Comparison of ENCODE assay signal across 32 cellular contexts in the genomic region with DNA sequence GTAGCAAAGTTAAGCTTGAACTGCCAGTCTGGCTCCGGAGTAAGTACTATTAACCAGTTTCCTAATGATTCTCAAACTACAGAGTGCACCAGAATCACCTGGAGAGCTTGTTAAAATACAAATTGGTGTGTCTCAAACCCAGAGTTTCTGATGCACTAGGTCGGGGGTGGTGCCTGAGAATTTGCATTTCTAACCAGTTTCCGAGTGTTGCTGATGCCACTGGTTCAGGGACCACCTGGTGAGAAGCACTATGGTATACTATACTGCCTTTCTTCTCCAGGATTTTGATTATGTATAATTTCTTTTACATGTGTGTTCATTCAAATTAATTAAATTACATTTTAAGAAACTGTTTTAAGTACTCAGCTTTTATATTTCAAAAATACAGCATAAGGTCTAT. TPM values are rescaled to one million over a fixed set of nuclear protein-coding genes. Genes with fewer than 3 reads are reported as not detected.
"Had no signal": no experiment of that assay in that cellular context is flagged by ENCODE, and none has a peak within 500 bp of the region (broad histone marks: within the 10 kb centered on the region; RNA-seq: fewer than 3 reads in every experiment).

No MANE protein-coding gene starts in this region.

- H3K4me3 ChIP-seq: left ventricle myocardium inferior, lung, mucosa of descending colon, ovary, right atrium auricular region, right lobe of liver, stomach, suprapubic skin, thoracic aorta, tibial artery, upper lobe of right lung had no signal

- H3K27me3 Mint-ChIP-seq: progenitor cell of endocrine pancreas had no signal

- H3K4me3 Mint-ChIP-seq: naive thymus-derived CD4-positive, alpha-beta T cell; natural killer cell treated with Interleukin-12 subunit alpha and Interleukin-12 subunit beta and Interleukin-15 and Interleukin-18, amount 100 ng/mL, for 72 hours; stimulated activated naive B cell treated with anti-CD40 and anti-IgM and Interleukin-4, amounts not matched to agents 10 μg/mL and 1 μg/mL and 100 μg/mL, for 72 hours had no signal

- H3K36me3 ChIP-seq: left ventricle myocardium inferior, ovary, right atrium auricular region, right lobe of liver, stomach, suprapubic skin, thoracic aorta, tibial artery, upper lobe of right lung had no signal

- H3K27ac ChIP-seq: left ventricle myocardium inferior, ovary, right atrium auricular region, right lobe of liver, stomach, suprapubic skin, thoracic aorta, tibial artery, upper lobe of right lung had no signal

- H3K4me1 Mint-ChIP-seq: naive thymus-derived CD4-positive, alpha-beta T cell; stimulated activated naive B cell treated with anti-CD40 and anti-IgM and Interleukin-4, amounts not matched to agents 10 μg/mL and 1 μg/mL and 100 μg/mL, for 72 hours had no signal

- H3K9me3 ChIP-seq: mucosa of descending colon, ovary, right atrium auricular region, right lobe of liver, stomach, suprapubic skin, thoracic aorta, upper lobe of right lung had no signal

- H3K9me3 Mint-ChIP-seq: natural killer cell treated with Interleukin-12 subunit alpha and Interleukin-12 subunit beta and Interleukin-15 and Interleukin-18, amount 100 ng/mL, for 72 hours had no signal

- DNase-seq: hypothalamus; islet precursor cell; left ventricle myocardium inferior; midbrain; mucosa of descending colon; naive thymus-derived CD4-positive, alpha-beta T cell; ovary; right lobe of liver; stimulated activated CD4-positive, alpha-beta T cell treated with anti-CD3 and anti-CD28 coated beads, Interleukin-12 subunit alpha, Interleukin-12 subunit beta, amount 100 ng/mL, for 4 hours; stimulated activated CD4-positive, alpha-beta T cell treated with anti-CD3 and anti-CD28 coated beads, Interleukin-15, amount 100 ng/mL, for 24 hours; stimulated activated CD4-positive, alpha-beta T cell treated with anti-CD3 and anti-CD28 coated beads, Interleukin-2, amount 100 ng/mL, for 24 hours; stimulated activated CD4-positive, alpha-beta T cell treated with anti-CD3 and anti-CD28 coated beads, Interleukin-4, amount 100 ng/mL, for 1 hour; stimulated activated naive B cell treated with anti-CD40 and anti-IgM and Interleukin-4, amounts not matched to agents 10 μg/mL and 1 μg/mL and 100 μg/mL, for 72 hours; stimulated activated naive CD8-positive, alpha-beta T cell treated with anti-CD3 and anti-CD28 coated beads, Interleukin-15, Interleukin-2, amounts not matched to agents 100 U/mL and 50 U/mL, for 24 hours; stomach; tibial artery; trophoblast cell; upper lobe of right lung had no signal

- H3K4me1 ChIP-seq: left ventricle myocardium inferior, right atrium auricular region, stomach, suprapubic skin, upper lobe of right lung had no signal

- H3K36me3 Mint-ChIP-seq: naive thymus-derived CD4-positive, alpha-beta T cell; natural killer cell treated with Interleukin-12 subunit alpha and Interleukin-12 subunit beta and Interleukin-15 and Interleukin-18, amount 100 ng/mL, for 72 hours; stimulated activated naive B cell treated with anti-CD40 and anti-IgM and Interleukin-4, amounts not matched to agents 10 μg/mL and 1 μg/mL and 100 μg/mL, for 72 hours had no signal

- H3K27me3 ChIP-seq: ovary, right atrium auricular region, right lobe of liver, stomach, suprapubic skin, tibial artery, upper lobe of right lung had no signal

- H3K27ac Mint-ChIP-seq: naive thymus-derived CD4-positive, alpha-beta T cell; natural killer cell treated with Interleukin-12 subunit alpha and Interleukin-12 subunit beta and Interleukin-15 and Interleukin-18, amount 100 ng/mL, for 72 hours; progenitor cell of endocrine pancreas; stimulated activated naive B cell treated with anti-CD40 and anti-IgM and Interleukin-4, amounts not matched to agents 10 μg/mL and 1 μg/mL and 100 μg/mL, for 72 hours had no signal

- ATAC-seq: mucosa of descending colon; naive thymus-derived CD4-positive, alpha-beta T cell; natural killer cell treated with Interleukin-12 subunit alpha and Interleukin-12 subunit beta and Interleukin-15 and Interleukin-18, amount 100 ng/mL, for 72 hours; right lobe of liver; stimulated activated naive B cell treated with anti-CD40 and anti-IgM and Interleukin-4, amounts not matched to agents 10 μg/mL and 1 μg/mL and 100 μg/mL, for 72 hours; stimulated activated naive CD8-positive, alpha-beta T cell treated with anti-CD3 and anti-CD28 coated beads, Interleukin-15, Interleukin-2, amounts not matched to agents 100 U/mL and 50 U/mL, for 24 hours; upper lobe of right lung had no signal

RNA-seq across cellular contexts. Expression of a gene that starts 48.8 kb away (rescaled TPM):
- total RNA-seq: kidney epithelial cell; left ventricle myocardium inferior; lower leg skin; lung; mesenteric fat pad; mucosa of descending colon; myocyte; naive thymus-derived CD4-positive, alpha-beta T cell; natural killer cell treated with Interleukin-12 subunit alpha and Interleukin-12 subunit beta and Interleukin-15 and Interleukin-18, amount 100 ng/mL, for 72 hours; omental fat pad; ovary; progenitor cell of endocrine pancreas; pulmonary artery endothelial cell; renal cortical epithelial cell; right atrium auricular region; right lobe of liver; skeletal muscle tissue; stomach; suprapubic skin; thoracic aorta; upper lobe of right lung had no signal
- polyA plus RNA-seq: lung; naive thymus-derived CD4-positive, alpha-beta T cell; ovary; stomach had no signal
